9 cellular contexts compared by ENCODE assay signal in genomic region chr19:12939908-12940533, GRCh38. TPM values are rescaled to one million over a fixed set of nuclear protein-coding genes. Genes with fewer than 3 reads are reported as not detected.
DNase-seq lines count a peak whose midpoint lies in the region; ATAC-seq and TF ChIP-seq lines count a peak whose summit lies in the region.
"Had no signal": no experiment of that assay in that cellular context is flagged by ENCODE, and none has a peak within 500 bp of the region (broad histone marks: within the 10 kb centered on the region; RNA-seq: fewer than 3 reads in every experiment).

No MANE protein-coding gene starts in this region.

- peak overlapping the region; percentile 92 for H3K27ac Mint-ChIP-seq in activated CD4-positive, alpha-beta memory T cell treated with anti-CD3 and anti-CD28 coated beads, Interleukin-2, amount 10 ng/mL, durations not matched to agents 7 days and 5 days

- no peak for ATAC-seq in HCT116
- no peak for ATAC-seq in HG02973 (IDR thresholded peaks at IDR 0.05; ENCODE audit: unreplicated experiment)

- H3K79me2 ChIP-seq in HCT116 (ENCODE audit: insufficient read depth, low read length), result peaks cover 48% of the 10 kb centered on the region

- TF ChIP-seq POLR2A in HCT116 (IDR thresholded peaks at IDR 0.05; ENCODE audit: borderline replicate concordance, extremely low read depth, insufficient read depth, insufficient read length) (no peak), spleen (IDR thresholded peaks at IDR 0.05) (no peak), erythroblast (IDR thresholded peaks at IDR 0.05; ENCODE audit: low read length) (no peak)

- H3K4me3 ChIP-seq in HCT116 (replicated peaks in 1 of 2; ENCODE audit: low read depth in 1 of 2, low read length in 2 of 2), result peak overlapping the region; percentile 98 to 99
- H3K4me3 ChIP-seq in right atrium auricular region, result peak overlapping the region; percentile 99
- H3K4me3 ChIP-seq in spleen, result peak overlapping the region; percentile 56 to 100 (median 98)

- TF ChIP-seq CTCF in HCT116 (IDR thresholded peaks at IDR 0.05 in 2 of 3, conservative IDR thresholded peaks at IDR 0.05 in 1 of 3; ENCODE audit: borderline replicate concordance in 1 of 3, insufficient read depth in 1 of 3, low read depth in 2 of 3, low read length in 2 of 3) (no peak), right atrium auricular region (IDR thresholded peaks at IDR 0.05) (no peak), spleen (IDR thresholded peaks at IDR 0.05 in 8 of 11, conservative IDR thresholded peaks at IDR 0.05 in 3 of 11) (no peak)

- DNase-seq in HCT116 (ENCODE audit: low read depth, low spot score) (no peak), right atrium auricular region (ENCODE audit: low spot score) (no peak), spleen (no peak), erythroblast (lab: John Stamatoyannopoulos, UW) (no peak), SHP77 treated with DMSO at 0.1 percent for 48 hours (lab: John Stamatoyannopoulos, UW) (no peak), DMS114 treated with DMSO at 0.1 percent for 48 hours (lab: John Stamatoyannopoulos, UW; ENCODE audit: unreplicated experiment) (no peak)
- no peak for DNase-seq in activated CD4-positive, alpha-beta memory T cell treated with anti-CD3 and anti-CD28 coated beads, Interleukin-2, amount 10 ng/mL, durations not matched to agents 7 days and 5 days
- DNase-seq: activated CD4-positive, alpha-beta T cell treated with anti-CD3 and anti-CD28 coated beads, Interleukin-2, amount 50 U/mL, for 1 hour had no signal

- H3K27ac ChIP-seq in HCT116 (ENCODE audit: low read depth, low read length) (peak overlapping the region; percentile 78), right atrium auricular region (peak overlapping the region; percentile 95 to 96), spleen (peak overlapping the region in 7 of 8 donors; percentile 89 to 98 (median 95))

- peak overlapping the region; percentile 99 for H3K4me3 Mint-ChIP-seq in activated CD4-positive, alpha-beta memory T cell treated with anti-CD3 and anti-CD28 coated beads, Interleukin-2, amount 10 ng/mL, durations not matched to agents 7 days and 5 days

- intact Hi-C loops in HCT116 (cut with micrococcal nuclease) (loop anchor here (2.0 kb wide), 1 partner anchor 49 kb away; the partner anchor contains the start of gene GCDH), spleen (cut with DNase I; ENCODE audit: low total_unique reads) (no loop called here)

- peaks cover 29 to 47% of the 10 kb centered on the region in 2 experiments for H3K36me3 ChIP-seq in HCT116 (ENCODE audit: control insufficient read depth in 1 of 2, insufficient read depth in 2 of 2, low read length in 2 of 2)
- H3K36me3 ChIP-seq in right atrium auricular region, result peaks cover 54% of the 10 kb centered on the region
- peaks cover 5 to 57% (median 53%) of the 10 kb centered on the region in 6 donors for H3K36me3 ChIP-seq in spleen

- no peaks in the 10 kb centered on the region for H3K27me3 ChIP-seq in HCT116 (ENCODE audit: insufficient read depth, low read length)
- no peaks in the 10 kb centered on the region for H3K27me3 ChIP-seq in right atrium auricular region
- H3K27me3 ChIP-seq in spleen (replicated peaks in 1 of 7), result no peaks in the 10 kb centered on the region

- peak overlapping the region; percentile 95 for H3K9ac ChIP-seq in HCT116 (ENCODE audit: low read length)

- peaks cover 69% of the 10 kb centered on the region for H3K4me1 Mint-ChIP-seq in activated CD4-positive, alpha-beta memory T cell treated with anti-CD3 and anti-CD28 coated beads, Interleukin-2, amount 10 ng/mL, durations not matched to agents 7 days and 5 days

- POLR2A ChIA-PET in HCT116 (lab: Charles Lee), result interaction anchor here (0.9 kb wide), 1 partner anchor 49 kb away, joined by 4 read pairs; the partner anchor contains the start of gene GCDH
- POLR2A ChIA-PET in activated CD4-positive, alpha-beta memory T cell treated with anti-CD3 and anti-CD28 coated beads, Interleukin-2, amount 10 ng/mL, durations not matched to agents 7 days and 5 days (lab: Charles Lee), result interaction anchor here (0.7 to 3.3 kb wide), 8 partner anchors 8 to 58 kb away, joined by 3 to 37 read pairs (median 9); partner anchors contain the start of genes GADD45GIP1 and GCDH

- H3K4me1 ChIP-seq in HCT116 (ENCODE audit: control insufficient read depth in 1 of 2, insufficient read depth in 2 of 2, low read length in 2 of 2) (peaks cover 15 to 47% of the 10 kb centered on the region in 2 experiments), right atrium auricular region (peaks cover 0 to 52% of the 10 kb centered on the region in 2 donors), spleen (peaks cover 40 to 84% (median 78%) of the 10 kb centered on the region in 6 donors)

- H3K9me3 ChIP-seq in HCT116 (ENCODE audit: control insufficient read depth in 1 of 2, insufficient read depth in 1 of 2, low read depth in 1 of 2, low read length in 2 of 2), result no peaks in the 10 kb centered on the region
- no peaks in the 10 kb centered on the region for H3K9me3 ChIP-seq in right atrium auricular region
- no peaks in the 10 kb centered on the region for H3K9me3 ChIP-seq in spleen

- H2AFZ ChIP-seq in HCT116 (ENCODE audit: low read depth, low read length, poor library complexity, severe bottlenecking), result no peak overlapping the region

- peaks cover 66% of the 10 kb centered on the region for H3K36me3 Mint-ChIP-seq in activated CD4-positive, alpha-beta memory T cell treated with anti-CD3 and anti-CD28 coated beads, Interleukin-2, amount 10 ng/mL, durations not matched to agents 7 days and 5 days (ENCODE audit: low read depth)

- CTCF ChIA-PET in HCT116 (lab: Charles Lee), result no interaction called here
- CTCF ChIA-PET in activated CD4-positive, alpha-beta memory T cell treated with anti-CD3 and anti-CD28 coated beads, Interleukin-2, amount 10 ng/mL, durations not matched to agents 7 days and 5 days (lab: Charles Lee), result interaction anchor here (1.0 kb wide), 1 partner anchor 55 kb away, joined by 4 read pairs; no protein-coding TSS in a partner anchor

- H3K9me2 ChIP-seq in HCT116 (ENCODE audit: insufficient read depth), result no peaks in the 10 kb centered on the region

- no peaks in the 10 kb centered on the region for H3K27me3 Mint-ChIP-seq in activated CD4-positive, alpha-beta memory T cell treated with anti-CD3 and anti-CD28 coated beads, Interleukin-2, amount 10 ng/mL, durations not matched to agents 7 days and 5 days

- RAD21 ChIA-PET in HCT116 (lab: Charles Lee; ENCODE audit: low non-redundant PET in 1 of 2, low total read pairs in 2 of 2, uncharacterized antibody in 2 of 2, unreplicated experiment in 2 of 2), result no interaction called here

- no peaks in the 10 kb centered on the region for H3K9me3 Mint-ChIP-seq in activated CD4-positive, alpha-beta memory T cell treated with anti-CD3 and anti-CD28 coated beads, Interleukin-2, amount 10 ng/mL, durations not matched to agents 7 days and 5 days

- peak overlapping the region; percentile 87 for H3K4me2 ChIP-seq in HCT116 (ENCODE audit: low read length)

- WGBS in spleen, 5 donors, result 29 to 57% (median 47%) methylated on average over 9 to 12 of the region's 12 CpGs

- TF ChIP-seq RAD21 in HCT116 (IDR thresholded peaks at IDR 0.05; ENCODE audit: low read depth), result no peak

- H4K20me1 ChIP-seq in HCT116 (ENCODE audit: insufficient read depth), result no peaks in the 10 kb centered on the region

- BruUV-seq in HCT116 (replicated peaks; lab: Mats Ljungman, UMichigan), result no TSS peak

TF ChIP-seq in HCT116, 20 proteins besides CTCF, POLR2A, EP300 and RAD21 (continues in another document):
- TF ChIP-seq CBX3 (IDR thresholded peaks at IDR 0.05; ENCODE audit: low read depth) (no peak), JUND (IDR thresholded peaks at IDR 0.05) (no peak)

RNA-seq across cellular contexts. Expression of gene CALR, which starts 1.6 kb away (rescaled TPM):
- total RNA-seq in HCT116 (2021; ENCODE audit: unreplicated experiment) (739 TPM), right atrium auricular region (100 to 1,000 TPM; 285 to 289 TPM), spleen (100 to 1,000 TPM; 306 to 828 (median 571) TPM)
- polyA plus RNA-seq in HCT116 (2012), result 660 and 681 TPM in 2 replicates
- total RNA-seq in activated CD4-positive, alpha-beta memory T cell treated with anti-CD3 and anti-CD28 coated beads, Interleukin-2, amount 10 ng/mL, durations not matched to agents 7 days and 5 days, result 100 to 1,000 TPM; 640 to 660 TPM
- polyA plus RNA-seq in spleen, result 100 to 1,000 TPM; 150 to 194 (median 193) TPM

RNA-seq across cellular contexts. Expression of gene RAD23A, which starts 5.6 kb away (rescaled TPM):
- 163 TPM for total RNA-seq in HCT116 (2021; ENCODE audit: unreplicated experiment)
- polyA plus RNA-seq in HCT116 (2012), result 245 and 256 TPM in 2 replicates
- total RNA-seq in activated CD4-positive, alpha-beta memory T cell treated with anti-CD3 and anti-CD28 coated beads, Interleukin-2, amount 10 ng/mL, durations not matched to agents 7 days and 5 days, result 100 to 1,000 TPM; 119 to 123 TPM
- total RNA-seq in right atrium auricular region, result 100 to 1,000 TPM; 178 to 185 TPM
- 100 to 1,000 TPM in 1 of 7 donors, 10 to 100 TPM in 6; 80.4 to 109 (median 90.8) TPM for total RNA-seq in spleen
- polyA plus RNA-seq in spleen, result 100 to 1,000 TPM in 2 of 3 donors, 10 to 100 TPM in 1; 88.6 to 134 (median 115) TPM

RNA-seq across cellular contexts. Expression of gene FARSA, which starts 6.5 kb away (rescaled TPM):
- total RNA-seq in HCT116 (2021; ENCODE audit: unreplicated experiment) (129 TPM), right atrium auricular region (10 to 100 TPM; 36.4 TPM), spleen (10 to 100 TPM; 32.8 to 49.9 (median 42.2) TPM)
- 101 and 112 TPM in 2 replicates for polyA plus RNA-seq in HCT116 (2012)
- total RNA-seq in activated CD4-positive, alpha-beta memory T cell treated with anti-CD3 and anti-CD28 coated beads, Interleukin-2, amount 10 ng/mL, durations not matched to agents 7 days and 5 days, result 10 to 100 TPM; 72.4 to 74.9 TPM
- polyA plus RNA-seq in spleen, result 10 to 100 TPM; 25.1 to 55.4 (median 36.3) TPM

RNA-seq across cellular contexts. Expression of gene GADD45GIP1, which starts 17.0 kb away (rescaled TPM):
- total RNA-seq in HCT116 (2021; ENCODE audit: unreplicated experiment) (35.9 TPM), right atrium auricular region (10 to 100 TPM; 48.5 to 58.7 TPM), spleen (10 to 100 TPM; 12.8 to 33.4 (median 15.8) TPM)
- polyA plus RNA-seq in HCT116 (2012), result 44.5 and 55.5 TPM in 2 replicates
- 10 to 100 TPM; 17.5 to 18.4 TPM for total RNA-seq in activated CD4-positive, alpha-beta memory T cell treated with anti-CD3 and anti-CD28 coated beads, Interleukin-2, amount 10 ng/mL, durations not matched to agents 7 days and 5 days
- polyA plus RNA-seq in spleen, result 10 to 100 TPM; 39.7 to 47.9 (median 40.8) TPM

RNA-seq across cellular contexts. Expression of gene SYCE2, which starts 20.9 kb away (rescaled TPM):
- total RNA-seq in HCT116 (2021; ENCODE audit: unreplicated experiment), result 0.25 TPM
- polyA plus RNA-seq in HCT116 (2012), result 0.29 and 0.77 TPM in 2 replicates
- 1 to 10 TPM; 3.9 to 4.9 TPM for total RNA-seq in activated CD4-positive, alpha-beta memory T cell treated with anti-CD3 and anti-CD28 coated beads, Interleukin-2, amount 10 ng/mL, durations not matched to agents 7 days and 5 days
- total RNA-seq in right atrium auricular region, result not detected
- under 1 TPM in 1 of 7 donors, not detected in 6; 0.74 TPM for total RNA-seq in spleen
- under 1 TPM; 0.29 to 0.85 (median 0.30) TPM for polyA plus RNA-seq in spleen
